In genomic region chr2:28322051-28322450, GRCh38 we compare ENCODE assay signal across 27 cellular contexts.
DNase-seq lines count a peak whose midpoint lies in the region; ATAC-seq and TF ChIP-seq lines count a peak whose summit lies in the region.
"Had no signal": no experiment of that assay in that cellular context is flagged by ENCODE, and none has a peak within 500 bp of the region (broad histone marks: within the 10 kb centered on the region; RNA-seq: fewer than 3 reads in every experiment).

No MANE protein-coding gene starts in this region.

- H3K4me3 ChIP-seq in mesendoderm (ENCODE audit: low read length) = no peak overlapping the region
- H3K4me3 ChIP-seq in mammary epithelial cell (replicated peaks in 1 of 3; ENCODE audit: insufficient read depth in 1 of 3, low read depth in 2 of 3, low read length in 3 of 3) = no peak overlapping the region
- H3K4me3 ChIP-seq: body of pancreas, upper lobe of left lung had no signal

- no peak overlapping the region for H3K23ac ChIP-seq in mesendoderm (ENCODE audit: low read length)

- H3K79me1 ChIP-seq in mesendoderm (ENCODE audit: low read length) = no peaks in the 10 kb centered on the region

- no peak overlapping the region for H3K4me3 Mint-ChIP-seq in activated T-cell treated with anti-CD3 and anti-CD28 coated beads, Interleukin-2, amount 50 U/mL, for 24 hours
- H3K4me3 Mint-ChIP-seq in activated T-helper 17 cell treated with anti-CD3 and anti-CD28 coated beads, Interleukin-2, amount 50 U/mL, for 72 hours = no peak overlapping the region
- no peak overlapping the region for H3K4me3 Mint-ChIP-seq in activated T-cell treated with anti-CD3 and anti-CD28 coated beads, Interleukin-2, amount 50 U/mL, for 4 hours
- H3K4me3 Mint-ChIP-seq: activated CD4-positive, alpha-beta T cell treated with anti-CD3 and anti-CD28 coated beads, Interleukin-2, amount 10 ng/mL, durations not matched to agents 7 days and 5 days; natural killer cell treated with Interleukin-12 subunit alpha and Interleukin-12 subunit beta and Interleukin-15 and Interleukin-18, amount 100 ng/mL, for 72 hours; stimulated activated naive B cell treated with anti-CD40 and anti-IgM and Interleukin-4, amounts not matched to agents 10 μg/mL and 1 μg/mL and 100 μg/mL, for 72 hours had no signal

- peaks cover 4% of the 10 kb centered on the region for H3K36me3 Mint-ChIP-seq in activated T-cell treated with anti-CD3 and anti-CD28 coated beads, Interleukin-2, amount 50 U/mL, for 24 hours (ENCODE audit: low read depth)
- no peaks in the 10 kb centered on the region for H3K36me3 Mint-ChIP-seq in activated T-helper 17 cell treated with anti-CD3 and anti-CD28 coated beads, Interleukin-2, amount 50 U/mL, for 72 hours (ENCODE audit: low read depth)
- H3K36me3 Mint-ChIP-seq in activated T-cell treated with anti-CD3 and anti-CD28 coated beads, Interleukin-2, amount 50 U/mL, for 4 hours (ENCODE audit: insufficient read depth) = peaks cover 3% of the 10 kb centered on the region
- H3K36me3 Mint-ChIP-seq: natural killer cell treated with Interleukin-12 subunit alpha and Interleukin-12 subunit beta and Interleukin-15 and Interleukin-18, amount 100 ng/mL, for 72 hours had no signal

- H3K4me1 Mint-ChIP-seq in activated T-cell treated with anti-CD3 and anti-CD28 coated beads, Interleukin-2, amount 50 U/mL, for 24 hours (ENCODE audit: low read depth) = peaks cover 18% of the 10 kb centered on the region
- peaks cover 9% of the 10 kb centered on the region for H3K4me1 Mint-ChIP-seq in activated T-helper 17 cell treated with anti-CD3 and anti-CD28 coated beads, Interleukin-2, amount 50 U/mL, for 72 hours
- no peaks in the 10 kb centered on the region for H3K4me1 Mint-ChIP-seq in activated T-cell treated with anti-CD3 and anti-CD28 coated beads, Interleukin-2, amount 50 U/mL, for 4 hours (ENCODE audit: low read depth)

- H3K18ac ChIP-seq in mesendoderm (ENCODE audit: low read length) = no peak overlapping the region

- intact Hi-C loops in mammary epithelial cell (cut with micrococcal nuclease) = no loop called here

- H3K56ac ChIP-seq in mesendoderm (ENCODE audit: low read length) = no peak overlapping the region

- no peaks in the 10 kb centered on the region for H3K27me3 ChIP-seq in mesendoderm (ENCODE audit: insufficient read depth, low read length, poor library complexity)
- no peaks in the 10 kb centered on the region for H3K27me3 ChIP-seq in mammary epithelial cell (ENCODE audit: insufficient read depth, low read length)
- H3K27me3 ChIP-seq: body of pancreas, upper lobe of left lung had no signal

- no peak for DNase-seq in activated T-cell treated with anti-CD3 and anti-CD28 coated beads, Interleukin-2, amount 50 U/mL, for 24 hours
- DNase-seq in activated T-cell treated with anti-CD3 and anti-CD28 coated beads, Interleukin-2, amount 50 U/mL, for 48 hours = no peak
- DNase-seq in mesendoderm (no peak), mammary epithelial cell (no peak)
- no peak for DNase-seq in activated T-cell treated with anti-CD3 and anti-CD28 coated beads, Interleukin-2, amount 50 U/mL, for 4 hours
- DNase-seq: activated CD4-positive, alpha-beta T cell treated with anti-CD3 and anti-CD28 coated beads, Interleukin-2, amount 10 ng/mL, durations not matched to agents 7 days and 5 days; activated naive CD4-positive, alpha-beta T cell; activated T-cell treated with anti-CD3 and anti-CD28 coated beads, Interleukin-2, amount 50 U/mL, for 1 hour; body of pancreas; Calu3; dermis blood vessel endothelial cell; DMS79 treated with DMSO at 0.1 percent for 48 hours; GDM1; NCI-H2107; NCI-H345; NCI-H748 treated with DMSO at 0.1 percent for 48 hours; retina; small intestine; stimulated activated naive B cell treated with anti-CD40 and anti-IgM and Interleukin-4, amounts not matched to agents 10 μg/mL and 1 μg/mL and 100 μg/mL, for 72 hours; T1000 had no signal

- H3K4ac ChIP-seq in mesendoderm (ENCODE audit: low read depth, low read length) = no peak overlapping the region

- no peak overlapping the region for H2AFZ ChIP-seq in mammary epithelial cell (ENCODE audit: low read depth, low read length)
- H2AFZ ChIP-seq: parathyroid adenoma had no signal

- no peak overlapping the region for H4K8ac ChIP-seq in mesendoderm (ENCODE audit: low read depth, low read length)

- H3K4me1 ChIP-seq in mesendoderm (ENCODE audit: control insufficient read depth, low read depth, low read length) = peaks cover 3% of the 10 kb centered on the region
- H3K4me1 ChIP-seq in mammary epithelial cell (ENCODE audit: insufficient read depth, low read length) = no peaks in the 10 kb centered on the region
- H3K4me1 ChIP-seq: parathyroid adenoma, upper lobe of left lung had no signal

- H3K4me2 ChIP-seq in mesendoderm (ENCODE audit: low read length) = no peak overlapping the region
- H3K4me2 ChIP-seq in mammary epithelial cell (ENCODE audit: insufficient read depth, low read depth, low read length) = no peak overlapping the region
- H3K4me2 ChIP-seq: KMS-11 had no signal

- BruUV-seq in mammary epithelial cell (replicated peaks; lab: Mats Ljungman, UMichigan) = no TSS peak

- CTCF ChIA-PET in mammary epithelial cell (lab: Charles Lee; ENCODE audit: low non-redundant PET) = no interaction called here

- no peaks in the 10 kb centered on the region for H4K20me1 ChIP-seq in mammary epithelial cell (ENCODE audit: insufficient read depth, low read length)

- H3K9me3 Mint-ChIP-seq in activated T-cell treated with anti-CD3 and anti-CD28 coated beads, Interleukin-2, amount 50 U/mL, for 24 hours = no peaks in the 10 kb centered on the region
- no peaks in the 10 kb centered on the region for H3K9me3 Mint-ChIP-seq in activated T-helper 17 cell treated with anti-CD3 and anti-CD28 coated beads, Interleukin-2, amount 50 U/mL, for 72 hours
- no peaks in the 10 kb centered on the region for H3K9me3 Mint-ChIP-seq in activated T-cell treated with anti-CD3 and anti-CD28 coated beads, Interleukin-2, amount 50 U/mL, for 4 hours
- H3K9me3 Mint-ChIP-seq: natural killer cell treated with Interleukin-12 subunit alpha and Interleukin-12 subunit beta and Interleukin-15 and Interleukin-18, amount 100 ng/mL, for 72 hours; stimulated activated naive B cell treated with anti-CD40 and anti-IgM and Interleukin-4, amounts not matched to agents 10 μg/mL and 1 μg/mL and 100 μg/mL, for 72 hours had no signal

- in situ Hi-C loops in mammary epithelial cell (cut with MboI; ENCODE audit: low sequenced_read_pairs in 2 of 2) = no loop called here

- H3K27ac Mint-ChIP-seq in activated T-cell treated with anti-CD3 and anti-CD28 coated beads, Interleukin-2, amount 50 U/mL, for 24 hours = peak overlapping the region; percentile 24
- peak overlapping the region; percentile 38 for H3K27ac Mint-ChIP-seq in activated T-helper 17 cell treated with anti-CD3 and anti-CD28 coated beads, Interleukin-2, amount 50 U/mL, for 72 hours
- H3K27ac Mint-ChIP-seq: natural killer cell treated with Interleukin-12 subunit alpha and Interleukin-12 subunit beta and Interleukin-15 and Interleukin-18, amount 100 ng/mL, for 72 hours had no signal

- no peak overlapping the region for H2BK5ac ChIP-seq in mesendoderm (ENCODE audit: low read length)

- H3K79me2 ChIP-seq in mesendoderm (ENCODE audit: control insufficient read depth, insufficient read depth, low read length) (no peaks in the 10 kb centered on the region), mammary epithelial cell (ENCODE audit: insufficient read depth, low read length) (no peaks in the 10 kb centered on the region)
- H3K79me2 ChIP-seq: parathyroid adenoma had no signal

- no peak for ATAC-seq in activated T-helper 17 cell treated with anti-CD3 and anti-CD28 coated beads, Interleukin-2, amount 50 U/mL, for 72 hours (replicated peaks)
- ATAC-seq in GM18873 (IDR thresholded peaks at IDR 0.05; ENCODE audit: low FRiP score, unreplicated experiment) (no peak), HG03342 (IDR thresholded peaks at IDR 0.05; ENCODE audit: unreplicated experiment) (no peak)
- ATAC-seq in activated T-cell treated with anti-CD3 and anti-CD28 coated beads, Interleukin-2, amount 50 U/mL, for 4 hours = no peak
- ATAC-seq: body of pancreas; natural killer cell treated with Interleukin-12 subunit alpha and Interleukin-12 subunit beta and Interleukin-15 and Interleukin-18, amount 100 ng/mL, for 72 hours; stimulated activated naive B cell treated with anti-CD40 and anti-IgM and Interleukin-4, amounts not matched to agents 10 μg/mL and 1 μg/mL and 100 μg/mL, for 72 hours had no signal

- dilution Hi-C loops in mammary epithelial cell (cut with HindIII; ENCODE audit: low sequenced_read_pairs) = no loop called here

- WGBS in mesendoderm (ENCODE audit: extremely low coverage, insufficient coverage, low lambda C conversion rate) = no CpG with 5 or more reads among the region's 5 CpGs
- WGBS in mammary epithelial cell (ENCODE audit: low coverage, missing lambda C conversion rate) = 86% methylated on average over 4 of the region's 5 CpGs

- no peak overlapping the region for H2BK120ac ChIP-seq in mesendoderm (ENCODE audit: low read depth, low read length)

- no peak for TF ChIP-seq CTCF in mammary epithelial cell (conservative IDR thresholded peaks at IDR 0.05 in 1 of 2, IDR thresholded peaks at IDR 0.05 in 1 of 2; ENCODE audit: extremely low read depth in 1 of 2, insufficient read depth in 1 of 2, low read depth in 1 of 2, low read length in 2 of 2)

- H3K36me3 ChIP-seq in mesendoderm (ENCODE audit: control insufficient read depth, insufficient read depth, low read length) (no peaks in the 10 kb centered on the region), mammary epithelial cell (ENCODE audit: insufficient read depth, low read length) (no peaks in the 10 kb centered on the region)

- H3K9me3 ChIP-seq in mammary epithelial cell (replicated peaks; ENCODE audit: insufficient read depth, low read length) = no peaks in the 10 kb centered on the region
- H3K9me3 ChIP-seq: body of pancreas, upper lobe of left lung had no signal

- H2BK15ac ChIP-seq in mesendoderm (replicated peaks; ENCODE audit: low read depth) = no peak overlapping the region

- no peak overlapping the region for H4K5ac ChIP-seq in mesendoderm (ENCODE audit: low read length)

- H3K27ac ChIP-seq in mesendoderm (ENCODE audit: low read depth, low read length) = peak overlapping the region; percentile 4
- no peak overlapping the region for H3K27ac ChIP-seq in mammary epithelial cell (ENCODE audit: insufficient read depth, low read depth, low read length)
- H3K27ac ChIP-seq: body of pancreas, KMS-11, parathyroid adenoma, upper lobe of left lung had no signal

- H2AK5ac ChIP-seq in mesendoderm (ENCODE audit: low read length) = no peak overlapping the region

- no peaks in the 10 kb centered on the region for H3K27me3 Mint-ChIP-seq in activated T-cell treated with anti-CD3 and anti-CD28 coated beads, Interleukin-2, amount 50 U/mL, for 24 hours
- no peaks in the 10 kb centered on the region for H3K27me3 Mint-ChIP-seq in activated T-helper 17 cell treated with anti-CD3 and anti-CD28 coated beads, Interleukin-2, amount 50 U/mL, for 72 hours
- no peaks in the 10 kb centered on the region for H3K27me3 Mint-ChIP-seq in activated T-cell treated with anti-CD3 and anti-CD28 coated beads, Interleukin-2, amount 50 U/mL, for 4 hours (ENCODE audit: low read depth)
- H3K27me3 Mint-ChIP-seq: activated CD4-positive, alpha-beta T cell treated with anti-CD3 and anti-CD28 coated beads, Interleukin-2, amount 10 ng/mL, durations not matched to agents 7 days and 5 days; natural killer cell treated with Interleukin-12 subunit alpha and Interleukin-12 subunit beta and Interleukin-15 and Interleukin-18, amount 100 ng/mL, for 72 hours; stimulated activated naive B cell treated with anti-CD40 and anti-IgM and Interleukin-4, amounts not matched to agents 10 μg/mL and 1 μg/mL and 100 μg/mL, for 72 hours had no signal

- no peak overlapping the region for H3K9ac ChIP-seq in mesendoderm (ENCODE audit: low read length)
- no peak overlapping the region for H3K9ac ChIP-seq in mammary epithelial cell (ENCODE audit: insufficient read depth, low read length)
- H3K9ac ChIP-seq: KMS-11, parathyroid adenoma had no signal
